8 cellular contexts compared by ENCODE assay signal in genomic region chr2:30225131-30225762, GRCh38. TPM values are rescaled to one million over a fixed set of nuclear protein-coding genes. Genes with fewer than 3 reads are reported as not detected.
DNase-seq lines count a peak whose midpoint lies in the region; ATAC-seq and TF ChIP-seq lines count a peak whose summit lies in the region.

No MANE protein-coding gene starts in this region.

- peaks cover 19 to 38% (median 34%) of the 10 kb centered on the region in 4 donors for H3K4me1 ChIP-seq in stomach

- ATAC-seq in Right ventricle myocardium inferior (peak; percentile 70), HG02938 (IDR thresholded peaks at IDR 0.05; ENCODE audit: unreplicated experiment) (peak; percentile 43)

- H3K36me3 ChIP-seq in stomach: no peaks in the 10 kb centered on the region

- H3K9me3 ChIP-seq in stomach: no peaks in the 10 kb centered on the region

- intact Hi-C loops in Right ventricle myocardium inferior (cut with DNase I): no loop called here
- intact Hi-C loops in cardiac septum (cut with DNase I): loop anchor here (5.0 kb wide), 1 partner anchor 482 kb away; no protein-coding TSS in a partner anchor
- intact Hi-C loops in stomach (cut with DNase I; ENCODE audit: low total_unique reads): no loop called here

- TF ChIP-seq POLR2A in stomach (IDR thresholded peaks at IDR 0.05): no peak

- H3K4me3 ChIP-seq in stomach: peak overlapping the region; percentile 14 to 32 (median 30)

- WGBS in stomach, 5 donors: 30 to 45% (median 35%) methylated on average over 8 of the region's 8 CpGs

- no peak for TF ChIP-seq EP300 in stomach (IDR thresholded peaks at IDR 0.05)

- peaks cover 0 to under 1% (median 0%) of the 10 kb centered on the region in 3 donors for H3K27me3 ChIP-seq in stomach

- DNase-seq in Right ventricle myocardium inferior (ENCODE audit: missing footprints) (no peak), cardiac septum (ENCODE audit: low spot score) (no peak), OCI-M1 (lab: John Stamatoyannopoulos, UW) (peak; percentile 85), astrocyte of the hippocampus (ENCODE audit: low read depth, low spot score) (peak; percentile 76), kidney glomerular epithelial cell (lab: John Stamatoyannopoulos, UW) (peak; percentile 71), stomach (no peak), SHP77 (lab: John Stamatoyannopoulos, UW) (no peak)

- peak overlapping the region; percentile 59 to 83 (median 82) for H3K27ac ChIP-seq in stomach

- no peak for TF ChIP-seq CTCF in stomach (IDR thresholded peaks at IDR 0.05)

RNA-seq across cellular contexts. Expression of gene LBH, which starts 6.1 kb away (rescaled TPM):
- total RNA-seq in Right ventricle myocardium inferior: 133 TPM
- total RNA-seq in cardiac septum: 208 TPM
- 10 to 100 TPM in 4 of 5 donors, 1 to 10 TPM in 1; 7.1 to 39.8 (median 18.5) TPM for total RNA-seq in stomach
- polyA plus RNA-seq in stomach: 10 to 100 TPM in 2 of 3 donors, 1 to 10 TPM in 1; 6.6 to 18.5 (median 15.4) TPM

Comparison
In these comparisons a context has a peak if more than half of its experiments do, and no peak if none do; other contexts are left out.
1. DNase-seq: peak in OCI-M1 (single experiment), astrocyte of the hippocampus (single experiment) and kidney glomerular epithelial cell (single experiment); none in Right ventricle myocardium inferior (single experiment), cardiac septum (single experiment), stomach (single experiment) and SHP77 (0 of 2).